13 cellular contexts compared by ENCODE assay signal in genomic region chr5:57199866-57200265, GRCh38. TPM values are rescaled to one million over a fixed set of nuclear protein-coding genes. Genes with fewer than 3 reads are reported as not detected.
DNase-seq lines count a peak whose midpoint lies in the region; ATAC-seq, FAIRE-seq and TF ChIP-seq lines count a peak whose summit lies in the region.
"Had no signal": no experiment of that assay in that cellular context is flagged by ENCODE, and none has a peak within 500 bp of the region (broad histone marks: within the 10 kb centered on the region; RNA-seq: fewer than 3 reads in every experiment).

No MANE protein-coding gene starts in this region.

- H3K27me3 Mint-ChIP-seq in CD4-positive, CD25-positive, alpha-beta regulatory T cell, result no peaks in the 10 kb centered on the region
- no peaks in the 10 kb centered on the region for H3K27me3 Mint-ChIP-seq in activated CD8-positive, alpha-beta T cell treated with anti-CD3 and anti-CD28 coated beads for 36 hours

- H3K4me1 ChIP-seq in CD4-positive, CD25-positive, alpha-beta regulatory T cell (ENCODE audit: control insufficient read depth, insufficient read depth, low read length, poor library complexity, severe bottlenecking), result peaks cover 53% of the 10 kb centered on the region
- H3K4me1 ChIP-seq in HEK293 (ENCODE audit: control insufficient read depth, insufficient read depth, low read length) (peaks cover 18% of the 10 kb centered on the region), keratinocyte (ENCODE audit: control insufficient read depth, extremely low read depth, insufficient read depth, low read length) (peaks cover 13% of the 10 kb centered on the region)

- H3K9ac ChIP-seq in keratinocyte (ENCODE audit: control insufficient read depth, extremely low read depth, insufficient read depth, low read length), result peak overlapping the region; percentile 33

- H3K27ac Mint-ChIP-seq in CD4-positive, CD25-positive, alpha-beta regulatory T cell, result peak overlapping the region in 2 of 3 donors; percentile 60 to 81
- H3K27ac Mint-ChIP-seq in activated CD8-positive, alpha-beta T cell treated with anti-CD3 and anti-CD28 coated beads for 36 hours, result peak overlapping the region; percentile 22

- H3K4me3 Mint-ChIP-seq in CD4-positive, CD25-positive, alpha-beta regulatory T cell, result peak overlapping the region; percentile 7 to 74 (median 44)
- no peak overlapping the region for H3K4me3 Mint-ChIP-seq in activated CD8-positive, alpha-beta T cell treated with anti-CD3 and anti-CD28 coated beads for 36 hours

- no peaks in the 10 kb centered on the region for H3K9me3 ChIP-seq in CD4-positive, CD25-positive, alpha-beta regulatory T cell (ENCODE audit: control insufficient read depth in 2 of 2, low read length in 2 of 2)
- H3K9me3 ChIP-seq in HEK293 (ENCODE audit: control insufficient read depth, insufficient read depth, low read depth, low read length) (no peaks in the 10 kb centered on the region), keratinocyte (ENCODE audit: control insufficient read depth, low read depth, low read length) (no peaks in the 10 kb centered on the region)
- H3K9me3 ChIP-seq: sigmoid colon had no signal

- H3K36me3 ChIP-seq in CD4-positive, CD25-positive, alpha-beta regulatory T cell (ENCODE audit: control insufficient read depth, insufficient read depth, low read length), result peaks cover 14% of the 10 kb centered on the region
- H3K36me3 ChIP-seq in HEK293 (ENCODE audit: control insufficient read depth in 2 of 2, insufficient read depth in 1 of 2, low read length in 2 of 2), result peaks cover 0 to 19% of the 10 kb centered on the region in 2 experiments; a peak in 2 of 3 replicates
- H3K36me3 ChIP-seq in keratinocyte (ENCODE audit: control insufficient read depth in 2 of 2, extremely low read depth in 1 of 2, insufficient read depth in 2 of 2, low read length in 2 of 2), result peaks cover 0 to 4% of the 10 kb centered on the region in 2 experiments
- H3K36me3 ChIP-seq: sigmoid colon had no signal

- dilution Hi-C loops in keratinocyte (cut with MboI; ENCODE audit: extremely low pct_ligation_motif_present, low sequenced_read_pairs), result no loop called here

- peaks cover 44 to 82% (median 66%) of the 10 kb centered on the region in 4 donors for H3K4me1 Mint-ChIP-seq in CD4-positive, CD25-positive, alpha-beta regulatory T cell
- H3K4me1 Mint-ChIP-seq in activated CD8-positive, alpha-beta T cell treated with anti-CD3 and anti-CD28 coated beads for 36 hours (ENCODE audit: low read depth), result peaks cover 61% of the 10 kb centered on the region

- intact Hi-C loops in activated CD8-positive, alpha-beta T cell treated with anti-CD3 and anti-CD28 coated beads for 36 hours (cut with micrococcal nuclease), result no loop called here

- peak overlapping the region; percentile 33 for H3K4me3 ChIP-seq in CD4-positive, CD25-positive, alpha-beta regulatory T cell (ENCODE audit: low read depth, low read length)
- no peak overlapping the region for H3K4me3 ChIP-seq in HEK293 (ENCODE audit: low read depth, low read length)
- peak overlapping the region in 2 of 3 experiments; percentile 53 to 54 for H3K4me3 ChIP-seq in keratinocyte (ENCODE audit: control insufficient read depth in 2 of 3, extremely low read depth in 1 of 3, insufficient read depth in 2 of 3, low read depth in 1 of 3, low read length in 3 of 3)
- H3K4me3 ChIP-seq: sigmoid colon had no signal

- no peak overlapping the region for H2AFZ ChIP-seq in keratinocyte (ENCODE audit: control insufficient read depth, low read length)

- peaks cover 13% of the 10 kb centered on the region for H4K20me1 ChIP-seq in keratinocyte (ENCODE audit: control insufficient read depth, extremely low read depth, insufficient read depth, low read length)

- POLR2A ChIA-PET in HEK293 (lab: Yijun Ruan, JAX), result no interaction called here
- POLR2A ChIA-PET in activated CD8-positive, alpha-beta T cell treated with anti-CD3 and anti-CD28 coated beads for 36 hours (lab: Charles Lee), result no interaction called here

- peaks cover 96% of the 10 kb centered on the region for H3K79me2 ChIP-seq in keratinocyte (ENCODE audit: control insufficient read depth, insufficient read depth, low read length)

- peak overlapping the region; percentile 75 for H3K4me2 ChIP-seq in keratinocyte (ENCODE audit: control insufficient read depth, extremely low read depth, insufficient read depth, low read depth, low read length)

- H3K27ac ChIP-seq in CD4-positive, CD25-positive, alpha-beta regulatory T cell (ENCODE audit: insufficient read depth, low read length, poor library complexity, severe bottlenecking), result peak overlapping the region; percentile 41
- H3K27ac ChIP-seq in HEK293 (ENCODE audit: extremely low read depth, low read depth, low read length) (no peak overlapping the region), keratinocyte (ENCODE audit: control insufficient read depth, insufficient read depth, low read length) (peak overlapping the region; percentile 56)
- H3K27ac ChIP-seq: sigmoid colon had no signal

- no peaks in the 10 kb centered on the region for H3K9me3 Mint-ChIP-seq in CD4-positive, CD25-positive, alpha-beta regulatory T cell
- H3K9me3 Mint-ChIP-seq in activated CD8-positive, alpha-beta T cell treated with anti-CD3 and anti-CD28 coated beads for 36 hours, result no peaks in the 10 kb centered on the region

- H3K9me1 ChIP-seq in keratinocyte (ENCODE audit: control insufficient read depth, extremely low read depth, insufficient read depth, low read length), result no peaks in the 10 kb centered on the region

- no peak for ATAC-seq in CD4-positive, CD25-positive, alpha-beta regulatory T cell (ENCODE audit: low read depth in 2 of 2)
- peak; percentile 37 for ATAC-seq in activated CD8-positive, alpha-beta T cell treated with anti-CD3 and anti-CD28 coated beads for 36 hours
- no peak for ATAC-seq in HG03039 (IDR thresholded peaks at IDR 0.05; ENCODE audit: unreplicated experiment)

- TF ChIP-seq CTCF in HEK293 (tag by site-specific recombination; IDR thresholded peaks at IDR 0.05) (no peak), keratinocyte (optimal IDR thresholded peaks at IDR 0.05 in 1 of 3, IDR thresholded peaks at IDR 0.05 in 1 of 3, conservative IDR thresholded peaks at IDR 0.05 in 1 of 3; ENCODE audit: extremely low read depth in 1 of 3, insufficient read depth in 2 of 3, low read length in 3 of 3) (no peak)
- TF ChIP-seq CTCF in activated CD8-positive, alpha-beta T cell treated with anti-CD3 and anti-CD28 coated beads for 36 hours (IDR thresholded peaks at IDR 0.05), result no peak

- CTCF ChIA-PET in HEK293 (lab: Yijun Ruan, JAX), result no interaction called here
- CTCF ChIA-PET in activated CD8-positive, alpha-beta T cell treated with anti-CD3 and anti-CD28 coated beads for 36 hours (lab: Charles Lee), result no interaction called here

- FAIRE-seq in keratinocyte (lab: Jason Lieb, UNC), result no peak
- FAIRE-seq: colon had no signal

- H3K27me3 ChIP-seq in CD4-positive, CD25-positive, alpha-beta regulatory T cell (ENCODE audit: control insufficient read depth, insufficient read depth, low read length), result no peaks in the 10 kb centered on the region
- no peaks in the 10 kb centered on the region for H3K27me3 ChIP-seq in keratinocyte (ENCODE audit: control insufficient read depth, extremely low read depth, insufficient read depth, low read length)
- H3K27me3 ChIP-seq: sigmoid colon had no signal

- peaks cover 20% of the 10 kb centered on the region for H3K36me3 Mint-ChIP-seq in CD4-positive, CD25-positive, alpha-beta regulatory T cell
- peaks cover 24% of the 10 kb centered on the region for H3K36me3 Mint-ChIP-seq in activated CD8-positive, alpha-beta T cell treated with anti-CD3 and anti-CD28 coated beads for 36 hours (ENCODE audit: low read depth)

- peak in 1 of 3 donors; percentile 57 for DNase-seq in CD4-positive, CD25-positive, alpha-beta regulatory T cell
- DNase-seq in activated CD8-positive, alpha-beta T cell treated with anti-CD3 and anti-CD28 coated beads for 36 hours, result no peak
- no peak for DNase-seq in keratinocyte (ENCODE audit: low read depth, low spot score)
- no peak for DNase-seq in erythroblast (lab: John Stamatoyannopoulos, UW)
- DNase-seq in 8988T, result no peak
- no peak for DNase-seq in NCI-H2227 (lab: John Stamatoyannopoulos, UW; ENCODE audit: unreplicated experiment)
- DNase-seq: activated effector memory CD4-positive, alpha-beta T cell treated with anti-CD3 and anti-CD28 coated beads, Interleukin-2, amount 50 U/mL, for 16 hours; NCI-H1048; NCI-H446 treated with DMSO at 0.1 percent for 48 hours; sigmoid colon had no signal

- no peak for TF ChIP-seq POLR2A in erythroblast (IDR thresholded peaks at IDR 0.05; ENCODE audit: low read length)

TF ChIP-seq in HEK293, 187 proteins besides CTCF, POLR2A, EP300 and RAD21:
- no peak for TF ChIP-seq ZNF776 (tag by site-specific recombination; IDR thresholded peaks at IDR 0.05; ENCODE audit: borderline replicate concordance)
- TF ChIP-seq ZNF362 (tag by site-specific recombination; IDR thresholded peaks at IDR 0.05), result peak; percentile 63; the same call in 1 of the 2 replicates
- no peak for TF ChIP-seq TCF7L2 (IDR thresholded peaks at IDR 0.05; ENCODE audit: borderline replicate concordance, low read depth, low read length)

RNA-seq across cellular contexts. Expression of gene GPBP1, which starts 26.0 kb away (rescaled TPM):
- 171 TPM for total RNA-seq in CD4-positive, CD25-positive, alpha-beta regulatory T cell
- polyA plus RNA-seq in CD4-positive, CD25-positive, alpha-beta regulatory T cell, result 100 to 1,000 TPM in 1 of 4 donors, 10 to 100 TPM in 3; 88.8 to 108 (median 98.2) TPM
- 10 to 100 TPM; 87.9 to 88.5 TPM for total RNA-seq in activated CD8-positive, alpha-beta T cell treated with anti-CD3 and anti-CD28 coated beads for 36 hours
- polyA plus RNA-seq in keratinocyte, result 23.4 to 44.1 TPM (median 25.1 TPM) in 3 replicates
- 91.0 TPM for polyA plus RNA-seq in keratinocyte (2011; ENCODE audit: low read depth)
- polyA plus RNA-seq in keratinocyte (2011; cell fraction: cytosol; rRNA removed), result 16.8 and 30.4 TPM in 2 replicates
- 36.2 and 50.2 TPM in 2 replicates for polyA plus RNA-seq in keratinocyte (2011; cell fraction: nucleus; rRNA removed)
- 26.1 and 46.3 TPM in 2 replicates for polyA plus RNA-seq in keratinocyte (2012; ENCODE audit: low replicate concordance)
- polyA minus RNA-seq in keratinocyte, result 3.2 to 26.6 TPM (median 10.3 TPM) in 3 replicates
- polyA minus RNA-seq in keratinocyte (2011; cell fraction: cytosol; rRNA and poly(A)+ RNA removed), result 12.5 TPM
- 19.0 and 39.9 TPM in 2 replicates for polyA minus RNA-seq in keratinocyte (2011; cell fraction: nucleus; rRNA and poly(A)+ RNA removed)
